ENCODE assay signal across 18 cellular contexts in the genomic region with DNA sequence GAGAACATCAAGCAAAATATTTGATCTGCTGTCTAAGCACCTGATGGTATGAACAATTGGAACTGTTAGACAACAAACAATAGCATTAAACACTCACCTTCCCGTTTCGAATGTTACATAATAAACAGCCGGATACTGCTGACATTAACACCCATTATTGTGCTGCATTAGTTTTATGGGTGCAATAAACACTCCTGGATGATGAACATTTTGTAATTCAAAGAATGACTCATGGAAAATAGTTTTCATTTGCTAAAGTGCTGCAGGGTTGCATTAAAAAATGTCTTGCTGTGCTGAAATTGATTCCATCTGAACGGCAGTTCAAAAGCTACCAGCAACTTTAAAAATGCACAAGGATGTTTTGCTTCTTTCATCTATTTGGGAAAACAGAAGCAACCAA.
DNase-seq lines count a peak whose midpoint lies in the region; TF ChIP-seq lines count a peak whose summit lies in the region.
"Had no signal": no experiment of that assay in that cellular context is flagged by ENCODE, and none has a peak within 500 bp of the region (broad histone marks: within the 10 kb centered on the region; RNA-seq: fewer than 3 reads in every experiment).

No MANE protein-coding gene starts in this region.

- DNase-seq in DMS153 treated with DMSO at 0.1 percent for 48 hours (lab: John Stamatoyannopoulos, UW; ENCODE audit: unreplicated experiment) (peak; percentile 81), NCI-H1092 (lab: John Stamatoyannopoulos, UW) (peak; percentile 27), SK-N-MC (ENCODE audit: low read depth, low spot score) (peak; percentile 0), iris pigment epithelial cell (ENCODE audit: low read depth) (peak; percentile 49), smooth muscle cell (lab: John Stamatoyannopoulos, UW; ENCODE audit: unreplicated experiment) (no peak), DMS79 (lab: John Stamatoyannopoulos, UW) (no peak), NCI-H82 treated with DMSO at 0.1 percent for 48 hours (lab: John Stamatoyannopoulos, UW; ENCODE audit: unreplicated experiment) (no peak)
- no peak for DNase-seq in stimulated activated CD4-positive, alpha-beta T cell treated with anti-CD3 and anti-CD28 coated beads, Interleukin-4, amount 100 ng/mL, for 24 hours
- DNase-seq: activated CD4-positive, alpha-beta T cell treated with anti-CD3 and anti-CD28 coated beads, Interleukin-2, amount 10 ng/mL, durations not matched to agents 24 days and 14 days; activated T-cell treated with anti-CD3 and anti-CD28 coated beads, Interleukin-2, amount 50 U/mL, for 48 hours; aorta; CD4-positive, alpha-beta memory T cell; effector memory CD4-positive, alpha-beta T cell; heart right ventricle; natural killer cell; NCI-H187; right cardiac atrium; T-helper 2 cell had no signal

- H3K79me2 ChIP-seq in smooth muscle cell (ENCODE audit: low read depth): no peaks in the 10 kb centered on the region

- no peak overlapping the region for H3K4me2 ChIP-seq in smooth muscle cell

- 67% methylated on average over 4 of the region's 4 CpGs for WGBS in smooth muscle cell (ENCODE audit: low lambda C conversion rate)

- peaks cover 7% of the 10 kb centered on the region for H3F3A ChIP-seq in smooth muscle cell (ENCODE audit: low read depth)

- no peak overlapping the region for H3K27ac ChIP-seq in SK-N-MC
- H3K27ac ChIP-seq in smooth muscle cell (ENCODE audit: low read depth): no peak overlapping the region
- H3K27ac ChIP-seq: heart right ventricle had no signal

- H3K4me3 ChIP-seq in SK-N-MC (0 out of 2 replicates have a peak overlapping the region, but pooled peaks have one; percentile 18), smooth muscle cell (no peak overlapping the region)
- H3K4me3 ChIP-seq: heart right ventricle had no signal

- peaks cover 4% of the 10 kb centered on the region for H3K4me1 ChIP-seq in smooth muscle cell (ENCODE audit: low read depth)
- H3K4me1 ChIP-seq: heart right ventricle had no signal

- H3K36me3 ChIP-seq in SK-N-MC (ENCODE audit: insufficient read depth, low read length) (no peaks in the 10 kb centered on the region), smooth muscle cell (ENCODE audit: low read depth) (no peaks in the 10 kb centered on the region)
- H3K36me3 ChIP-seq: heart right ventricle had no signal

- H3K9ac ChIP-seq in SK-N-MC (ENCODE audit: insufficient read length): no peak overlapping the region
- no peak overlapping the region for H3K9ac ChIP-seq in smooth muscle cell (ENCODE audit: low read depth)

- no peak overlapping the region for H2AFZ ChIP-seq in smooth muscle cell (ENCODE audit: low read depth)

- no peaks in the 10 kb centered on the region for H4K20me1 ChIP-seq in smooth muscle cell (ENCODE audit: low read depth)

- H3K27me3 ChIP-seq in smooth muscle cell (ENCODE audit: low read depth): peaks cover 13% of the 10 kb centered on the region
- H3K27me3 ChIP-seq: heart right ventricle had no signal

- TF ChIP-seq CTCF in smooth muscle cell (IDR thresholded peaks at IDR 0.05; ENCODE audit: borderline replicate concordance, insufficient read depth, poor library complexity, severe bottlenecking): no peak

- no peaks in the 10 kb centered on the region for H3K9me3 ChIP-seq in SK-N-MC (ENCODE audit: low read depth, low read length)
- no peaks in the 10 kb centered on the region for H3K9me3 ChIP-seq in smooth muscle cell (replicated peaks; ENCODE audit: low read depth)
- H3K9me3 ChIP-seq: heart right ventricle had no signal

Comparison
In these comparisons a context has a peak if more than half of its experiments do, and no peak if none do; other contexts are left out.
1. DNase-seq: peak in DMS153 treated with DMSO at 0.1 percent for 48 hours (single experiment), NCI-H1092 (single experiment), SK-N-MC (single experiment) and iris pigment epithelial cell (single experiment); none in smooth muscle cell (single experiment), DMS79 (single experiment), NCI-H82 treated with DMSO at 0.1 percent for 48 hours (single experiment) and stimulated activated CD4-positive, alpha-beta T cell treated with anti-CD3 and anti-CD28 coated beads, Interleukin-4, amount 100 ng/mL, for 24 hours (single experiment).